ENCODE assay signal across 8 cellular contexts in the genomic region with DNA sequence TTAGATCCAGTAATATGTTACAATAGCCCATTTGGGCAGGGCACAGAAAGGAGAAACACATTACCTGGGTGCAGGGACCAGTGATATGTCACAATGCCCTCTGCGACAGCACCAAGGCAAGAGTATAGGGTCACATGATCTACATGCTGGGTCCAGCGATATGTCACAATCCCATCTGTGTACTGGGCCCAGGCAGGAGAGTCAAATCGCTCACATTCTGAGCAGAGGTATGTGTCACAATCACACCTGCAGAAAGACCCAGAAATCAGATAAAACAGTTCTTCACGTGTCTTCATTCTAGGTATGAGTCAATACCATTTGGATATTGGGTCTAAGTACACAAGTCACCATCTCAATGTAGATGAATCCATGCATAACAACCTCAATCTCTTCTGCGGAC.
"Had no signal": no experiment of that assay in that cellular context is flagged by ENCODE, and none has a peak within 500 bp of the region (broad histone marks: within the 10 kb centered on the region; RNA-seq: fewer than 3 reads in every experiment).

No MANE protein-coding gene starts in this region.

- H3K27ac ChIP-seq: GM23248, HL-60 had no signal

- H2AFZ ChIP-seq: GM23248 had no signal

- H3K4me3 ChIP-seq: GM23248, HAP-1 had no signal

- DNase-seq: GM23248, GOT3, H7, HFFc6 had no signal

- H3K36me3 ChIP-seq: HAP-1 had no signal

- ATAC-seq: HCT116 had no signal

- H3K9me3 Mint-ChIP-seq: IgD-negative memory B cell had no signal

- H3K27ac Mint-ChIP-seq: HFFc6, IgD-negative memory B cell had no signal

- H3K4me3 Mint-ChIP-seq: HFFc6, IgD-negative memory B cell had no signal

- H3K9ac ChIP-seq: GM23248 had no signal

- H3K4me1 ChIP-seq: HAP-1 had no signal

- H3K27me3 Mint-ChIP-seq: IgD-negative memory B cell had no signal
